Comparison of ENCODE assay signal across 15 cellular contexts in the genomic region with DNA sequence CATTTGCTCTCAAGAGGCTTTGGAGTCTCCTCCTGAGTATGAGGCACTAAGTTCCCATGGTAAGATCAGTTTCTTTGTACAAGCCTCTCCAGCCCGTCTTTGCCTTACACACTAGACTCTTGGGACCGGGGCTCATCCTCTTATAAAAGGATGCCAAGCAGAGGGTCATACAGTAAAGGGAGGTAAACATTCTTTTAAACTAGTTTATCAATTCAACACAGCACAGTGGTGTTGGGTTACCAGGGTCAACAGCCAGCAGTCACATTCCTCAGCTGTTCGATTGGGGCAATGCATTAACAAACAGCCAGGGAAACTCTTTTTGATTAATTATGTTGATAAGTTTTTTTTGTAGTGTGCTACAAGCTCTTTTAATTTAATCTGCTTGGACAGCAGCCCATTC.
"Had no signal": no experiment of that assay in that cellular context is flagged by ENCODE, and none has a peak within 500 bp of the region (broad histone marks: within the 10 kb centered on the region; RNA-seq: fewer than 3 reads in every experiment).

No MANE protein-coding gene starts in this region.

- H3K36me3 ChIP-seq: colonic mucosa, esophagus muscularis mucosa, neural progenitor cell had no signal

- ATAC-seq: activated CD4-positive, CD25-positive, alpha-beta regulatory T cell treated with anti-CD3 and anti-CD28 coated beads, Interleukin-2, amount 50 U/mL, for 24 hours; stimulated activated memory B cell treated with anti-CD40 and anti-IgM and Interleukin-4, amounts not matched to agents 10 μg/mL and 1 μg/mL and 100 μg/mL, for 72 hours had no signal

- H3K27ac Mint-ChIP-seq: activated naive CD8-positive, alpha-beta T cell treated with anti-CD3 and anti-CD28 coated beads for 36 hours; activated T-helper 1 cell treated with anti-CD3 and anti-CD28 coated beads, Interleukin-12 subunit alpha, Interleukin-12 subunit beta, Interleukin-2, Interleukin-4 antibody, amounts not matched to agents 30 ng/mL and 10 ng/mL and 1 ng/mL, durations not matched to agents 14 hours and 24 hours and 36 hours; brain; mesothelial cell of epicardium; neural progenitor cell; stimulated activated memory B cell treated with anti-CD40 and anti-IgM and Interleukin-4, amounts not matched to agents 10 μg/mL and 1 μg/mL and 100 μg/mL, for 72 hours; T-helper 2 cell treated with Interferon-gamma antibody and Interleukin-4, amounts not matched to agents 5 μg/mL and 100 μg/mL, for 36 hours had no signal

- H3K4me2 ChIP-seq: neural progenitor cell had no signal

- H3K9me3 Mint-ChIP-seq: activated naive CD8-positive, alpha-beta T cell treated with anti-CD3 and anti-CD28 coated beads for 36 hours; activated T-helper 1 cell treated with anti-CD3 and anti-CD28 coated beads, Interleukin-12 subunit alpha, Interleukin-12 subunit beta, Interleukin-2, Interleukin-4 antibody, amounts not matched to agents 30 ng/mL and 10 ng/mL and 1 ng/mL, durations not matched to agents 14 hours and 24 hours and 36 hours; mesothelial cell of epicardium; neural progenitor cell; T-helper 2 cell treated with Interferon-gamma antibody and Interleukin-4, amounts not matched to agents 5 μg/mL and 100 μg/mL, for 36 hours had no signal

- H3K4me1 Mint-ChIP-seq: activated naive CD8-positive, alpha-beta T cell treated with anti-CD3 and anti-CD28 coated beads for 36 hours; brain had no signal

- H3K27ac ChIP-seq: colonic mucosa, esophagus muscularis mucosa, neural progenitor cell had no signal

- H3K27me3 Mint-ChIP-seq: stimulated activated memory B cell treated with anti-CD40 and anti-IgM and Interleukin-4, amounts not matched to agents 10 μg/mL and 1 μg/mL and 100 μg/mL, for 72 hours had no signal

- H3K4me1 ChIP-seq: colonic mucosa, esophagus muscularis mucosa had no signal

- H3K27me3 ChIP-seq: colonic mucosa, esophagus muscularis mucosa, neural progenitor cell had no signal

- H3K4me3 ChIP-seq: colonic mucosa, esophagus muscularis mucosa, neural progenitor cell had no signal

- H3K4me3 Mint-ChIP-seq: activated naive CD8-positive, alpha-beta T cell treated with anti-CD3 and anti-CD28 coated beads for 36 hours; activated T-helper 1 cell treated with anti-CD3 and anti-CD28 coated beads, Interleukin-12 subunit alpha, Interleukin-12 subunit beta, Interleukin-2, Interleukin-4 antibody, amounts not matched to agents 30 ng/mL and 10 ng/mL and 1 ng/mL, durations not matched to agents 14 hours and 24 hours and 36 hours; brain; mesothelial cell of epicardium; neural progenitor cell; stimulated activated memory B cell treated with anti-CD40 and anti-IgM and Interleukin-4, amounts not matched to agents 10 μg/mL and 1 μg/mL and 100 μg/mL, for 72 hours; T-helper 2 cell treated with Interferon-gamma antibody and Interleukin-4, amounts not matched to agents 5 μg/mL and 100 μg/mL, for 36 hours had no signal

- H3K36me3 Mint-ChIP-seq: activated naive CD8-positive, alpha-beta T cell treated with anti-CD3 and anti-CD28 coated beads for 36 hours; brain; mesothelial cell of epicardium; neural progenitor cell; stimulated activated memory B cell treated with anti-CD40 and anti-IgM and Interleukin-4, amounts not matched to agents 10 μg/mL and 1 μg/mL and 100 μg/mL, for 72 hours had no signal

- DNase-seq: activated CD4-positive, alpha-beta T cell treated with anti-CD3 and anti-CD28 coated beads, Interleukin-2, amount 50 U/mL, for 1 hour; activated naive CD8-positive, alpha-beta T cell treated with anti-CD3 and anti-CD28 coated beads for 36 hours; amygdala; central memory CD4-positive, alpha-beta T cell; colonic mucosa; kidney; stimulated activated CD4-positive, alpha-beta T cell treated with anti-CD3 and anti-CD28 coated beads, Interleukin-12 subunit alpha, Interleukin-12 subunit beta, amount 100 ng/mL, for 4 hours had no signal
